ENCODE assay signal across 20 cellular contexts in the genomic region with DNA sequence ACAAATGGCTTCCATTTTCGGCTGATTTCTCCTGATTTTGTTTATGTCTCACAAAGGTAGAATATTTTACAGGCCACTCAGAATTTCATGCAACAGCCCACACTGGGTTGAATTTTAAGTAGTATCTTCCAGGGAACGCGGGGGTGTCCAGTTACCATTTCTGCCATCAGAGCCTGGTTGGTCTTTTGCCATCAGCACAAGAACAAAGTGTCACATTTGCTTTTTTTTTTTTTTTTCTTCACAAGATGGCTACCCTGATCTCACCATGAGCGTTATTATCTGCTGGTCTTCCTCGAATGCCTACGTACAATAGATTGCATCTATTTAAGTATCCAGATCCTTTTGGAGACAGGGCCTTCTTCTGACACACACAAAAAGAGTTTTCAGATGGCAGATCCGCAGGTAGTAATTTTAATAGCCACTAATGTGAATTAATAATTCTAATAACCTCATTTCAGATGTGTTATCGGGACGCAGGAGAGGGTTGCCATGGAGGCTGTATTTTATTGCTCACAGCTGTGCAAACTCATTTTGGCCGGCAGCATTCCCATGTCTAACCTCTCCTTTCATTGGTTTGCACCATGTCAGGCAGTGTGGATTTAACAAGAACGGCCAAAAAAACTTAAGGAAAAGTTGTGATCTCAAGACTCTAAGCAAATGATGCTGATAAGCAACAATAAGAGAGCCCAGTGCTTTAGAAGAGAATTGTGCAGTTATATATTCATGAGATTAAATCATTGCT.
A peak's percentile ranks its signal among the peaks of the same experiment; 100 is the strongest.
DNase-seq lines count a peak whose midpoint lies in the region; ATAC-seq and TF ChIP-seq lines count a peak whose summit lies in the region.
"Had no signal": no experiment of that assay in that cellular context is flagged by ENCODE, and none has a peak within 500 bp of the region (broad histone marks: within the 10 kb centered on the region; RNA-seq: fewer than 3 reads in every experiment).

No MANE protein-coding gene starts in this region.

- no peak overlapping the region for H3K4me3 Mint-ChIP-seq in brain
- H3K4me3 Mint-ChIP-seq: activated CD4-positive, alpha-beta memory T cell treated with anti-CD3 and anti-CD28 coated beads for 36 hours; natural killer cell; stimulated activated naive CD8-positive, alpha-beta T cell treated with anti-CD3 and anti-CD28 coated beads, Interleukin-15, amount 100 ng/mL, for 72 hours had no signal

- no peaks in the 10 kb centered on the region for H3K27me3 ChIP-seq in neuron (ENCODE audit: insufficient read depth, low read length)
- H3K27me3 ChIP-seq: adrenal gland had no signal

- H3K27me3 Mint-ChIP-seq in brain, result peaks cover 5% of the 10 kb centered on the region

- peaks cover 0 to 3% (median 0%) of the 10 kb centered on the region in 5 experiments for H3K9me3 Mint-ChIP-seq in brain
- H3K9me3 Mint-ChIP-seq: activated CD4-positive, alpha-beta memory T cell treated with anti-CD3 and anti-CD28 coated beads for 36 hours; natural killer cell; stimulated activated naive CD8-positive, alpha-beta T cell treated with anti-CD3 and anti-CD28 coated beads, Interleukin-15, amount 100 ng/mL, for 72 hours had no signal

- H3K36me3 Mint-ChIP-seq in brain, result no peaks in the 10 kb centered on the region
- H3K36me3 Mint-ChIP-seq: activated CD4-positive, alpha-beta memory T cell treated with anti-CD3 and anti-CD28 coated beads for 36 hours; natural killer cell had no signal

- H3K9me3 ChIP-seq in neuron (ENCODE audit: low read length), result no peaks in the 10 kb centered on the region
- H3K9me3 ChIP-seq: adrenal gland had no signal

- peak overlapping the region in 3 of 5 experiments; percentile 21 to 55 (median 53) for H3K27ac Mint-ChIP-seq in brain
- H3K27ac Mint-ChIP-seq: activated CD4-positive, alpha-beta memory T cell treated with anti-CD3 and anti-CD28 coated beads for 36 hours; natural killer cell; stimulated activated naive CD8-positive, alpha-beta T cell treated with anti-CD3 and anti-CD28 coated beads, Interleukin-15, amount 100 ng/mL, for 72 hours had no signal

- peak overlapping the region; percentile 60 for H2AFZ ChIP-seq in neuron (ENCODE audit: low read depth, low read length)

- H3K4me1 Mint-ChIP-seq in brain, result peaks cover 15% of the 10 kb centered on the region
- H3K4me1 Mint-ChIP-seq: natural killer cell; stimulated activated naive CD8-positive, alpha-beta T cell treated with anti-CD3 and anti-CD28 coated beads, Interleukin-15, amount 100 ng/mL, for 72 hours had no signal

- peaks cover 18% of the 10 kb centered on the region for H3K4me1 ChIP-seq in neuron (ENCODE audit: insufficient read depth, low read length)

- H3K36me3 ChIP-seq in neuron (ENCODE audit: insufficient read depth, low read length), result no peaks in the 10 kb centered on the region
- H3K36me3 ChIP-seq: adrenal gland had no signal

- no peak for TF ChIP-seq CTCF in brain (conservative IDR thresholded peaks at IDR 0.05)

- ATAC-seq in HG03571 (IDR thresholded peaks at IDR 0.05; ENCODE audit: unreplicated experiment), result no peak
- ATAC-seq: left lobe of liver; natural killer cell; stimulated activated naive CD8-positive, alpha-beta T cell treated with anti-CD3 and anti-CD28 coated beads, Interleukin-15, amount 100 ng/mL, for 72 hours had no signal

- peak; percentile 17 for DNase-seq in AG20443 (ENCODE audit: low spot score)
- DNase-seq in NCI-H1417 treated with DMSO at 0.1 percent for 48 hours (lab: John Stamatoyannopoulos, UW), result peak; percentile 61
- no peak for DNase-seq in stimulated activated CD4-positive, alpha-beta T cell treated with anti-CD3 and anti-CD28 coated beads, Interleukin-4, amount 100 ng/mL, for 1 hour
- no peak for DNase-seq in GM19238 (ENCODE audit: insufficient read length, low spot score)
- DNase-seq in DMS53 treated with DMSO at 0.1 percent for 48 hours (lab: John Stamatoyannopoulos, UW; ENCODE audit: unreplicated experiment), result no peak
- DNase-seq: activated CD4-positive, alpha-beta memory T cell treated with anti-CD3 and anti-CD28 coated beads for 36 hours; adrenal gland; DMS53; erythroblast; hypothalamus; natural killer cell; NCI-H1694 treated with DMSO at 0.1 percent for 48 hours; NCI-H82; stimulated activated naive CD8-positive, alpha-beta T cell treated with anti-CD3 and anti-CD28 coated beads, Interleukin-15, amount 100 ng/mL, for 72 hours had no signal

- no peak overlapping the region for H3K4me3 ChIP-seq in neuron (ENCODE audit: low read length)
- H3K4me3 ChIP-seq: adrenal gland, coronary artery, smooth muscle cell had no signal

Comparison
In these comparisons a context has a peak if more than half of its experiments do, and no peak if none do; other contexts are left out.
1. DNase-seq: peak in AG20443 (single experiment) and NCI-H1417 treated with DMSO at 0.1 percent for 48 hours (single experiment); none in stimulated activated CD4-positive, alpha-beta T cell treated with anti-CD3 and anti-CD28 coated beads, Interleukin-4, amount 100 ng/mL, for 1 hour (single experiment), GM19238 (single experiment) and DMS53 treated with DMSO at 0.1 percent for 48 hours (single experiment).